Comparison of ENCODE assay signal across 1 cellular context in the genomic region with DNA sequence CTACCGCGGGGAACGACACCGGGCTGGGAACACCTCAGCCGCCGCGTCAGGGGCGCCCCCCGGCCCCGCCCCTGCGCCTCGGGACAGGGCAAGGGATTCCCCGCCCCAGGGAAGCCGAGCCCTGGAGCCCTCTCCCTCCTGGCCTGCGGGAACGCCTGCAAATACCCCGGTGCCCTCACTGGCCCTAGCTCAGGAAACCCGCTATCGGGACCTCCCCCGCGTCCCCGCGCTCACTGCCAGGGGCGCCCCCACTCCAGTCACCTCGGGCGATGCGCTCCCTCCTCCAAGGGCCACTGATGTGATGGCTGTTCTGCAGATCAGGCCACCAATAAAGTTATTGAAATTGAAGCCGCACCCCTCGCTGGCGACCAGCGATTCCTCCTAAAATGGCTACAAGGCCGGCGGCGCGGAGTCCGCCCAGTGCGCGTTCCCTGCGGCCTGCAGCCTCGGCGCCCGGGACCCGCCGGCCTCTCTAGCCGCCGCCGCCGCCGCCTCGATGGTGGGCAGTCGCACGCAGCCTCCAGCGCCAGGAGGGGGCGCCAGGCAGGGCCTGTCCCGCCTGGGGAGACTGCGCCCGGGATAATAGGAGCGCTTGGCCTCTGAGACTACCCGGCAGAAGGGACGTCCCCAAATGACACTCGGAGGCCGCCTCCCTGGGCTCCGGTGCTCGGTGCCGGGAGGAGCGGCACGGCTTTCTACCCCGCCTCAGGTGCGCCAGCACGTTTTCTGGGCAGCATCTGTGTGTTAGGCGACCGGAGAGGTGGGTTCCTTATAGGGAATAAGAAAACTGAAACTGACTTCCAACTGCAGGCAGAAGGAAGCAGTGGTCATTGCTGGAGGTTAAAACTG.
TF ChIP-seq lines count a peak whose summit lies in the region.

Gene PRKAB2, minus strand, starts transcription at position 303 of the 849 bp plus-strand sequence. CDS start 326 bp downstream, outside the sequence.

TF ChIP-seq in GM12878, 131 proteins besides CTCF, POLR2A, EP300 and RAD21 (continued from another document and continues in another):
- TF ChIP-seq, protein P1, sequence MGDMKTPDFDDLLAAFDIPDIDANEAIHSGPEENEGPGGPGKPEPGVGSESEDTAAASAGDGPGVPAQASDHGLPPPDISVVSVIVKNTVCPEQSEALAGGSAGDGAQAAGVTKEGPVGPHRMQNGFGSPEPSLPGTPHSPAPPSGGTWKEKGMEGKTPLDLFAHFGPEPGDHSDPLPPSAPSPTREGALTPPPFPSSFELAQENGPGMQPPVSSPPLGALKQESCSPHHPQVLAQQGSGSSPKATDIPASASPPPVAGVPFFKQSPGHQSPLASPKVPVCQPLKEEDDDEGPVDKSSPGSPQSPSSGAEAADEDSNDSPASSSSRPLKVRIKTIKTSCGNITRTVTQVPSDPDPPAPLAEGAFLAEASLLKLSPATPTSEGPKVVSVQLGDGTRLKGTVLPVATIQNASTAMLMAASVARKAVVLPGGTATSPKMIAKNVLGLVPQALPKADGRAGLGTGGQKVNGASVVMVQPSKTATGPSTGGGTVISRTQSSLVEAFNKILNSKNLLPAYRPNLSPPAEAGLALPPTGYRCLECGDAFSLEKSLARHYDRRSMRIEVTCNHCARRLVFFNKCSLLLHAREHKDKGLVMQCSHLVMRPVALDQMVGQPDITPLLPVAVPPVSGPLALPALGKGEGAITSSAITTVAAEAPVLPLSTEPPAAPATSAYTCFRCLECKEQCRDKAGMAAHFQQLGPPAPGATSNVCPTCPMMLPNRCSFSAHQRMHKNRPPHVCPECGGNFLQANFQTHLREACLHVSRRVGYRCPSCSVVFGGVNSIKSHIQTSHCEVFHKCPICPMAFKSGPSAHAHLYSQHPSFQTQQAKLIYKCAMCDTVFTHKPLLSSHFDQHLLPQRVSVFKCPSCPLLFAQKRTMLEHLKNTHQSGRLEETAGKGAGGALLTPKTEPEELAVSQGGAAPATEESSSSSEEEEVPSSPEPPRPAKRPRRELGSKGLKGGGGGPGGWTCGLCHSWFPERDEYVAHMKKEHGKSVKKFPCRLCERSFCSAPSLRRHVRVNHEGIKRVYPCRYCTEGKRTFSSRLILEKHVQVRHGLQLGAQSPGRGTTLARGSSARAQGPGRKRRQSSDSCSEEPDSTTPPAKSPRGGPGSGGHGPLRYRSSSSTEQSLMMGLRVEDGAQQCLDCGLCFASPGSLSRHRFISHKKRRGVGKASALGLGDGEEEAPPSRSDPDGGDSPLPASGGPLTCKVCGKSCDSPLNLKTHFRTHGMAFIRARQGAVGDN (IDR thresholded peaks at IDR 0.05): 0 out of 2 replicates have a peak, but pooled peaks have one; percentile 68
- peak; percentile 48 for TF ChIP-seq CREB1 (IDR thresholded peaks at IDR 0.05; ENCODE audit: low read depth)
- TF ChIP-seq ZSCAN29 (IDR thresholded peaks at IDR 0.05): 0 out of 2 replicates have a peak, but pooled peaks have one; percentile 67
- TF ChIP-seq SMARCA5 (IDR thresholded peaks at IDR 0.05): peak; percentile 99
- no peak for TF ChIP-seq BRCA1 (IDR thresholded peaks at IDR 0.05; ENCODE audit: low read depth, low read length)
- TF ChIP-seq NR2F1 (conservative IDR thresholded peaks at IDR 0.05): peak; percentile 71
- TF ChIP-seq SREBF1 (IDR thresholded peaks at IDR 0.05; ENCODE audit: low read length): peak; percentile 38; the same call in 1 of the 2 replicates
- TF ChIP-seq ZNF24 (IDR thresholded peaks at IDR 0.05): peak; percentile 80
- TF ChIP-seq POLR2AphosphoS5 (IDR thresholded peaks at IDR 0.05; ENCODE audit: low read length): peak; percentile 51; the same call in 1 of the 2 replicates
- peak; percentile 63 for TF ChIP-seq CHD2 (IDR thresholded peaks at IDR 0.05; ENCODE audit: borderline replicate concordance, low read depth, low read length)
- peak; percentile 26; the same call in 1 of the 2 replicates for TF ChIP-seq RFX5 (IDR thresholded peaks at IDR 0.05; ENCODE audit: low read depth, low read length)
- TF ChIP-seq, protein P2, sequence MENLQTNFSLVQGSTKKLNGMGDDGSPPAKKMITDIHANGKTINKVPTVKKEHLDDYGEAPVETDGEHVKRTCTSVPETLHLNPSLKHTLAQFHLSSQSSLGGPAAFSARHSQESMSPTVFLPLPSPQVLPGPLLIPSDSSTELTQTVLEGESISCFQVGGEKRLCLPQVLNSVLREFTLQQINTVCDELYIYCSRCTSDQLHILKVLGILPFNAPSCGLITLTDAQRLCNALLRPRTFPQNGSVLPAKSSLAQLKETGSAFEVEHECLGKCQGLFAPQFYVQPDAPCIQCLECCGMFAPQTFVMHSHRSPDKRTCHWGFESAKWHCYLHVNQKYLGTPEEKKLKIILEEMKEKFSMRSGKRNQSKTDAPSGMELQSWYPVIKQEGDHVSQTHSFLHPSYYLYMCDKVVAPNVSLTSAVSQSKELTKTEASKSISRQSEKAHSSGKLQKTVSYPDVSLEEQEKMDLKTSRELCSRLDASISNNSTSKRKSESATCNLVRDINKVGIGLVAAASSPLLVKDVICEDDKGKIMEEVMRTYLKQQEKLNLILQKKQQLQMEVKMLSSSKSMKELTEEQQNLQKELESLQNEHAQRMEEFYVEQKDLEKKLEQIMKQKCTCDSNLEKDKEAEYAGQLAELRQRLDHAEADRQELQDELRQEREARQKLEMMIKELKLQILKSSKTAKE (IDR thresholded peaks at IDR 0.05; ENCODE audit: low read depth, poor library complexity, severe bottlenecking): peak; percentile 50
- TF ChIP-seq NR2C1 (IDR thresholded peaks at IDR 0.05): peak; percentile 71
- peak; percentile 20 for TF ChIP-seq SP1 (IDR thresholded peaks at IDR 0.05; ENCODE audit: low read depth, low read length)
- peak; percentile 64; the same call in 1 of the 2 replicates for TF ChIP-seq SMC3 (IDR thresholded peaks at IDR 0.05; ENCODE audit: borderline replicate concordance, low read length)
- TF ChIP-seq SMAD5 (IDR thresholded peaks at IDR 0.05; ENCODE audit: low read depth): no peak
- TF ChIP-seq REST (IDR thresholded peaks at IDR 0.05; ENCODE audit: low read depth, low read length): no peak
- peak; percentile 83; the same call in 1 of the 2 replicates for TF ChIP-seq ZNF207 (IDR thresholded peaks at IDR 0.05; ENCODE audit: borderline replicate concordance)
- 0 out of 2 replicates have a peak, but pooled peaks have one; percentile 21 for TF ChIP-seq IRF4 (IDR thresholded peaks at IDR 0.05; ENCODE audit: low read depth, low read length)
- peak; percentile 10 to 88 for TF ChIP-seq BHLHE40 (IDR thresholded peaks at IDR 0.05; ENCODE audit: borderline replicate concordance in 1 of 2, low read depth in 2 of 2, low read length in 1 of 2)
- peak; percentile 33; the same call in 1 of the 2 replicates for TF ChIP-seq NFXL1 (IDR thresholded peaks at IDR 0.05; ENCODE audit: borderline replicate concordance)
- TF ChIP-seq, protein P3, sequence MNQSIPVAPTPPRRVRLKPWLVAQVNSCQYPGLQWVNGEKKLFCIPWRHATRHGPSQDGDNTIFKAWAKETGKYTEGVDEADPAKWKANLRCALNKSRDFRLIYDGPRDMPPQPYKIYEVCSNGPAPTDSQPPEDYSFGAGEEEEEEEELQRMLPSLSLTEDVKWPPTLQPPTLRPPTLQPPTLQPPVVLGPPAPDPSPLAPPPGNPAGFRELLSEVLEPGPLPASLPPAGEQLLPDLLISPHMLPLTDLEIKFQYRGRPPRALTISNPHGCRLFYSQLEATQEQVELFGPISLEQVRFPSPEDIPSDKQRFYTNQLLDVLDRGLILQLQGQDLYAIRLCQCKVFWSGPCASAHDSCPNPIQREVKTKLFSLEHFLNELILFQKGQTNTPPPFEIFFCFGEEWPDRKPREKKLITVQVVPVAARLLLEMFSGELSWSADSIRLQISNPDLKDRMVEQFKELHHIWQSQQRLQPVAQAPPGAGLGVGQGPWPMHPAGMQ (IDR thresholded peaks at IDR 0.05; ENCODE audit: borderline replicate concordance): no peak
- TF ChIP-seq RUNX3 (IDR thresholded peaks at IDR 0.05; ENCODE audit: low read length): peak; percentile 84
- TF ChIP-seq JUND (IDR thresholded peaks at IDR 0.05; ENCODE audit: low read depth, low read length): peak; percentile 74; the same call in 1 of the 2 replicates
- TF ChIP-seq PKNOX1 (IDR thresholded peaks at IDR 0.05): 0 out of 2 replicates have a peak, but pooled peaks have one; percentile 2
- TF ChIP-seq CHD4 (IDR thresholded peaks at IDR 0.05): no peak
- peak; percentile 86 for TF ChIP-seq POU2F2 (IDR thresholded peaks at IDR 0.05; ENCODE audit: borderline replicate concordance, low read depth, low read length)
- peak; percentile 90 for TF ChIP-seq RB1 (IDR thresholded peaks at IDR 0.05; ENCODE audit: borderline replicate concordance)
- TF ChIP-seq, protein P4, sequence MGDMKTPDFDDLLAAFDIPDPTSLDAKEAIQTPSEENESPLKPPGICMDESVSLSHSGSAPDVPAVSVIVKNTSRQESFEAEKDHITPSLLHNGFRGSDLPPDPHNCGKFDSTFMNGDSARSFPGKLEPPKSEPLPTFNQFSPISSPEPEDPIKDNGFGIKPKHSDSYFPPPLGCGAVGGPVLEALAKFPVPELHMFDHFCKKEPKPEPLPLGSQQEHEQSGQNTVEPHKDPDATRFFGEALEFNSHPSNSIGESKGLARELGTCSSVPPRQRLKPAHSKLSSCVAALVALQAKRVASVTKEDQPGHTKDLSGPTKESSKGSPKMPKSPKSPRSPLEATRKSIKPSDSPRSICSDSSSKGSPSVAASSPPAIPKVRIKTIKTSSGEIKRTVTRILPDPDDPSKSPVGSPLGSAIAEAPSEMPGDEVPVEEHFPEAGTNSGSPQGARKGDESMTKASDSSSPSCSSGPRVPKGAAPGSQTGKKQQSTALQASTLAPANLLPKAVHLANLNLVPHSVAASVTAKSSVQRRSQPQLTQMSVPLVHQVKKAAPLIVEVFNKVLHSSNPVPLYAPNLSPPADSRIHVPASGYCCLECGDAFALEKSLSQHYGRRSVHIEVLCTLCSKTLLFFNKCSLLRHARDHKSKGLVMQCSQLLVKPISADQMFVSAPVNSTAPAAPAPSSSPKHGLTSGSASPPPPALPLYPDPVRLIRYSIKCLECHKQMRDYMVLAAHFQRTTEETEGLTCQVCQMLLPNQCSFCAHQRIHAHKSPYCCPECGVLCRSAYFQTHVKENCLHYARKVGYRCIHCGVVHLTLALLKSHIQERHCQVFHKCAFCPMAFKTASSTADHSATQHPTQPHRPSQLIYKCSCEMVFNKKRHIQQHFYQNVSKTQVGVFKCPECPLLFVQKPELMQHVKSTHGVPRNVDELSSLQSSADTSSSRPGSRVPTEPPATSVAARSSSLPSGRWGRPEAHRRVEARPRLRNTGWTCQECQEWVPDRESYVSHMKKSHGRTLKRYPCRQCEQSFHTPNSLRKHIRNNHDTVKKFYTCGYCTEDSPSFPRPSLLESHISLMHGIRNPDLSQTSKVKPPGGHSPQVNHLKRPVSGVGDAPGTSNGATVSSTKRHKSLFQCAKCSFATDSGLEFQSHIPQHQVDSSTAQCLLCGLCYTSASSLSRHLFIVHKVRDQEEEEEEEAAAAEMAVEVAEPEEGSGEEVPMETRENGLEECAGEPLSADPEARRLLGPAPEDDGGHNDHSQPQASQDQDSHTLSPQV (IDR thresholded peaks at IDR 0.05): peak; percentile 88
- TF ChIP-seq EGR1 (IDR thresholded peaks at IDR 0.05; ENCODE audit: borderline replicate concordance in 1 of 2, low read depth in 2 of 2, low read length in 2 of 2): peak in 1 of 2 experiments; percentile 51; a peak in 1 of 3 replicates
- peak; percentile 33; the same call in 1 of the 2 replicates for TF ChIP-seq SIN3A (IDR thresholded peaks at IDR 0.05; ENCODE audit: low read depth, low read length)
- peak; percentile 92 for TF ChIP-seq RCOR1 (conservative IDR thresholded peaks at IDR 0.05; ENCODE audit: low read depth, low read length)
- TF ChIP-seq ASH2L (IDR thresholded peaks at IDR 0.05; ENCODE audit: borderline replicate concordance, low read depth): 0 out of 2 replicates have a peak, but pooled peaks have one; percentile 43
- peak; percentile 6; the same call in 1 of the 2 replicates for TF ChIP-seq MTA2 (IDR thresholded peaks at IDR 0.05; ENCODE audit: low read depth)
- TF ChIP-seq, protein P5, sequence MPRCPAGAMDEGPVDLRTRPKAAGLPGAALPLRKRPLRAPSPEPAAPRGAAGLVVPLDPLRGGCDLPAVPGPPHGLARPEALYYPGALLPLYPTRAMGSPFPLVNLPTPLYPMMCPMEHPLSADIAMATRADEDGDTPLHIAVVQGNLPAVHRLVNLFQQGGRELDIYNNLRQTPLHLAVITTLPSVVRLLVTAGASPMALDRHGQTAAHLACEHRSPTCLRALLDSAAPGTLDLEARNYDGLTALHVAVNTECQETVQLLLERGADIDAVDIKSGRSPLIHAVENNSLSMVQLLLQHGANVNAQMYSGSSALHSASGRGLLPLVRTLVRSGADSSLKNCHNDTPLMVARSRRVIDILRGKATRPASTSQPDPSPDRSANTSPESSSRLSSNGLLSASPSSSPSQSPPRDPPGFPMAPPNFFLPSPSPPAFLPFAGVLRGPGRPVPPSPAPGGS (IDR thresholded peaks at IDR 0.05; ENCODE audit: borderline replicate concordance, insufficient read depth, low read depth, low read length, poor library complexity, severe bottlenecking): peak; percentile 73
- TF ChIP-seq LARP7 (IDR thresholded peaks at IDR 0.05): peak; percentile 90
- peak; percentile 82 for TF ChIP-seq GATAD2B (conservative IDR thresholded peaks at IDR 0.05; ENCODE audit: low read depth)
- peak; percentile 71 to 92; a peak in 3 of 4 replicates for TF ChIP-seq SRF (IDR thresholded peaks at IDR 0.05; ENCODE audit: low read depth in 2 of 2, low read length in 2 of 2)
